ENCODE assay signal across 1 cellular context in the genomic region with DNA sequence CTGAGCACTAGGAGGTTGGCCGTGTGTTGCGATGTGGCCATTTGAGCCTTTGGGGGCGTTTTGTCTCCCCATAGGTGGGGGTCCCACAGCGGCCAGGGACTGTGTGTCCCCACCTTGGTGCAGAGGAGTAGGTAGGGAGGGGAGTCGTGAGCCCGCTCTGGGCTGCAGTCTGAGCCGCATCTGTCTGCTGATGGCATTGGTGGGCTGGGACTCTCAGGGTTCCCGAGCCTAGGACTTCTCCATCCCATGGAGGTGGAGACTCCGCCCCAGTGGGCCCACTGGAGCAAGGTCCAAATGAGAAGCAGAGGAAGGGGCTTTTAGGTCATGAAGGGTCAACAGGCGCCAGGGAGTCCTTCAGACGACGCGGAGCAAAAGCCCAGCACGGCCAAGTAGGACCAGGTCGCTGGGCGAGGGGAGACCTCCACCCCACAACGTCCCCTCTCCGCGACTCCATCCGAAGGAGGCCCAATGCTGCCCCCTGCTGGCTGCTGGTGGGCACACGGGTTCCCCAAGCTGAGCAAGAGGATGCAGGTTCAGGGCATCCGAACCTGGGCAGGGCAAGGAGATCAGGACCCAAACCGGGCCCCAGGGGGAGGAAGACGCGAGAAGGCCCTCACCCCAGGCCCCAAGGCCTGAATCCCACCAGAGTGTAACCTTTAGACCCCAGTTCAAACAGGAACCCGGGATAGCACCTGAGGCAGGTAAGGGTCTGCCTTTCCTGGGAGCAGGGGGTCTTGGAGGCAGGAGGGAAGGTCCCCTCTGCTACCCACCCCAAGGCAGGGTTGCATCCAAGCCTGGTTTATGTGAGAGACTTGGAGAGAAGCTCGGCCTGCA.
TF ChIP-seq lines count a peak whose summit lies in the region.

No MANE protein-coding gene starts in this region.

TF ChIP-seq in HCT116, 20 proteins besides CTCF, POLR2A, EP300 and RAD21:
- TF ChIP-seq, protein P1, sequence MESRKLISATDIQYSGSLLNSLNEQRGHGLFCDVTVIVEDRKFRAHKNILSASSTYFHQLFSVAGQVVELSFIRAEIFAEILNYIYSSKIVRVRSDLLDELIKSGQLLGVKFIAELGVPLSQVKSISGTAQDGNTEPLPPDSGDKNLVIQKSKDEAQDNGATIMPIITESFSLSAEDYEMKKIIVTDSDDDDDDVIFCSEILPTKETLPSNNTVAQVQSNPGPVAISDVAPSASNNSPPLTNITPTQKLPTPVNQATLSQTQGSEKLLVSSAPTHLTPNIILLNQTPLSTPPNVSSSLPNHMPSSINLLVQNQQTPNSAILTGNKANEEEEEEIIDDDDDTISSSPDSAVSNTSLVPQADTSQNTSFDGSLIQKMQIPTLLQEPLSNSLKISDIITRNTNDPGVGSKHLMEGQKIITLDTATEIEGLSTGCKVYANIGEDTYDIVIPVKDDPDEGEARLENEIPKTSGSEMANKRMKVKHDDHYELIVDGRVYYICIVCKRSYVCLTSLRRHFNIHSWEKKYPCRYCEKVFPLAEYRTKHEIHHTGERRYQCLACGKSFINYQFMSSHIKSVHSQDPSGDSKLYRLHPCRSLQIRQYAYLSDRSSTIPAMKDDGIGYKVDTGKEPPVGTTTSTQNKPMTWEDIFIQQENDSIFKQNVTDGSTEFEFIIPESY (IDR thresholded peaks at IDR 0.05; ENCODE audit: extremely low read depth, insufficient replicate concordance, low read length): no peak
- TF ChIP-seq, protein P2, sequence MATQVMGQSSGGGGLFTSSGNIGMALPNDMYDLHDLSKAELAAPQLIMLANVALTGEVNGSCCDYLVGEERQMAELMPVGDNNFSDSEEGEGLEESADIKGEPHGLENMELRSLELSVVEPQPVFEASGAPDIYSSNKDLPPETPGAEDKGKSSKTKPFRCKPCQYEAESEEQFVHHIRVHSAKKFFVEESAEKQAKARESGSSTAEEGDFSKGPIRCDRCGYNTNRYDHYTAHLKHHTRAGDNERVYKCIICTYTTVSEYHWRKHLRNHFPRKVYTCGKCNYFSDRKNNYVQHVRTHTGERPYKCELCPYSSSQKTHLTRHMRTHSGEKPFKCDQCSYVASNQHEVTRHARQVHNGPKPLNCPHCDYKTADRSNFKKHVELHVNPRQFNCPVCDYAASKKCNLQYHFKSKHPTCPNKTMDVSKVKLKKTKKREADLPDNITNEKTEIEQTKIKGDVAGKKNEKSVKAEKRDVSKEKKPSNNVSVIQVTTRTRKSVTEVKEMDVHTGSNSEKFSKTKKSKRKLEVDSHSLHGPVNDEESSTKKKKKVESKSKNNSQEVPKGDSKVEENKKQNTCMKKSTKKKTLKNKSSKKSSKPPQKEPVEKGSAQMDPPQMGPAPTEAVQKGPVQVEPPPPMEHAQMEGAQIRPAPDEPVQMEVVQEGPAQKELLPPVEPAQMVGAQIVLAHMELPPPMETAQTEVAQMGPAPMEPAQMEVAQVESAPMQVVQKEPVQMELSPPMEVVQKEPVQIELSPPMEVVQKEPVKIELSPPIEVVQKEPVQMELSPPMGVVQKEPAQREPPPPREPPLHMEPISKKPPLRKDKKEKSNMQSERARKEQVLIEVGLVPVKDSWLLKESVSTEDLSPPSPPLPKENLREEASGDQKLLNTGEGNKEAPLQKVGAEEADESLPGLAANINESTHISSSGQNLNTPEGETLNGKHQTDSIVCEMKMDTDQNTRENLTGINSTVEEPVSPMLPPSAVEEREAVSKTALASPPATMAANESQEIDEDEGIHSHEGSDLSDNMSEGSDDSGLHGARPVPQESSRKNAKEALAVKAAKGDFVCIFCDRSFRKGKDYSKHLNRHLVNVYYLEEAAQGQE (IDR thresholded peaks at IDR 0.05; ENCODE audit: low read depth): no peak
- TF ChIP-seq JUND (IDR thresholded peaks at IDR 0.05): no peak
